8 cellular contexts compared by ENCODE assay signal in genomic region chr11:68212421-68213134, GRCh38. TPM values are rescaled to one million over a fixed set of nuclear protein-coding genes. Genes with fewer than 3 reads are reported as not detected.
DNase-seq lines count a peak whose midpoint lies in the region; ATAC-seq and TF ChIP-seq lines count a peak whose summit lies in the region.

No MANE protein-coding gene starts in this region.

- CTCF ChIA-PET in SK-N-SH (lab: Yijun Ruan, JAX): interaction anchor here (0.6 to 2.4 kb wide), 7 partner anchors 9 to 204 kb away, joined by 3 to 8 read pairs (median 4); no protein-coding TSS in a partner anchor

- WGBS in SK-N-SH (ENCODE audit: low lambda C conversion rate): 1% methylated on average over 33 of the region's 80 CpGs
- WGBS in adipose tissue, 3 donors: 0 to 1% (median 0%) methylated on average over 32 to 77 of the region's 80 CpGs
- 0 to 1% methylated on average over 55 to 80 of the region's 80 CpGs for WGBS in heart right ventricle, 2 donors

- POLR2A ChIA-PET in SK-N-SH (lab: Yijun Ruan, JAX): interaction anchor here (0.6 kb wide), 1 partner anchor 14 kb away, joined by 3 read pairs; no protein-coding TSS in a partner anchor

- no peaks in the 10 kb centered on the region; the same call in 1 of the 2 replicates for H3K27me3 ChIP-seq in SK-N-SH (ENCODE audit: insufficient read depth)
- no peaks in the 10 kb centered on the region for H3K27me3 ChIP-seq in heart right ventricle

- intact Hi-C loops in heart right ventricle (cut with DNase I) (loop anchor here in 4 of 10 donors (5.0 to 10.0 kb wide), 4 partner anchors 90 to 178 kb away; partner anchors contain the start of genes TCIRG1 (in 2 of the 4), CHKA (in 1 of the 4) and NDUFS8 (in 1 of the 4)), posterior cingulate gyrus (cut with DNase I) (loop anchor here (5.0 to 10.0 kb wide), 2 partner anchors 90 to 162 kb away; partner anchors contain the start of gene CHKA)

- TF ChIP-seq CTCF in SK-N-SH (IDR thresholded peaks at IDR 0.05): peak; percentile 20; the same call in 1 of the 2 replicates
- TF ChIP-seq CTCF in heart right ventricle (IDR thresholded peaks at IDR 0.05): peak in 7 of 9 donors; percentile 14 to 49 (median 36)

- peak overlapping the region; percentile 89 for H3K4me2 ChIP-seq in SK-N-SH

- H2AFZ ChIP-seq in SK-N-SH (ENCODE audit: low read depth): peak overlapping the region; percentile 17; the same call in 1 of the 2 replicates

- H4K20me1 ChIP-seq in SK-N-SH (ENCODE audit: insufficient read depth): peaks cover 50% of the 10 kb centered on the region

- peak overlapping the region; percentile 88 to 97 for H3K27ac ChIP-seq in SK-N-SH (ENCODE audit: low read depth in 2 of 2, low read length in 1 of 2)
- peak overlapping the region; percentile 99 for H3K27ac ChIP-seq in adipose tissue (ENCODE audit: low read depth, low read length)
- H3K27ac ChIP-seq in heart right ventricle: peak overlapping the region; percentile 94 to 100 (median 100)

- TF ChIP-seq RAD21 in SK-N-SH (IDR thresholded peaks at IDR 0.05; ENCODE audit: low read length): no peak

- DNase-seq in CMK (ENCODE audit: low read depth): peak; percentile 35
- DNase-seq in KBM-7: peak; percentile 72
- DNase-seq in SK-N-SH: peak; percentile 93
- DNase-seq in heart right ventricle: peak; percentile 74 to 75
- DNase-seq in posterior cingulate gyrus: peak; percentile 26 to 90 (median 48)

- ATAC-seq in GM19438 (IDR thresholded peaks at IDR 0.05; ENCODE audit: low read depth, unreplicated experiment): peak; percentile 53
- peak; percentile 20 to 67 (median 58) for ATAC-seq in heart right ventricle
- ATAC-seq in GM18858 (IDR thresholded peaks at IDR 0.05; ENCODE audit: unreplicated experiment): no peak

- H3K36me3 ChIP-seq in SK-N-SH (replicated peaks in 1 of 2; ENCODE audit: control insufficient read depth in 1 of 2, insufficient read depth in 2 of 2, low read length in 1 of 2) (no peaks in the 10 kb centered on the region), heart right ventricle (no peaks in the 10 kb centered on the region)

- peaks cover 51% of the 10 kb centered on the region for H3K79me2 ChIP-seq in SK-N-SH (ENCODE audit: insufficient read depth)

- in situ Hi-C loops in KBM-7 (cut with MboI; ENCODE audit: low pct_unique_long_range_greater_than_20kb, low sequenced_read_pairs): no loop called here

- H3K4me3 ChIP-seq in SK-N-SH (ENCODE audit: low read depth in 2 of 2, low read length in 1 of 2): peak overlapping the region; percentile 96 to 99
- peak overlapping the region; percentile 59 to 97 (median 80) for H3K4me3 ChIP-seq in heart right ventricle

- H3K4me1 ChIP-seq in SK-N-SH (ENCODE audit: control insufficient read depth in 1 of 2, insufficient read depth in 2 of 2, low read depth in 1 of 2, low read length in 1 of 2): peaks cover 11 to 27% of the 10 kb centered on the region in 2 experiments; a peak in 3 of 4 replicates
- H3K4me1 ChIP-seq in heart right ventricle: peaks cover 18 to 69% (median 54%) of the 10 kb centered on the region in 9 donors

- H3K9ac ChIP-seq in SK-N-SH: peak overlapping the region; percentile 93

- no peaks in the 10 kb centered on the region for H3K9me2 ChIP-seq in SK-N-SH

- peaks cover 9% of the 10 kb centered on the region for H3F3A ChIP-seq in SK-N-SH (replicated peaks; ENCODE audit: insufficient read depth)

- H3K9me3 ChIP-seq in SK-N-SH (no peaks in the 10 kb centered on the region), heart right ventricle (no peaks in the 10 kb centered on the region)

- TF ChIP-seq EP300 in SK-N-SH (IDR thresholded peaks at IDR 0.05; ENCODE audit: borderline replicate concordance in 1 of 2, low read depth in 1 of 2, low read length in 1 of 2): no peak

TF ChIP-seq in SK-N-SH, 30 proteins besides CTCF, POLR2A, EP300 and RAD21:
- TF ChIP-seq YY1 (IDR thresholded peaks at IDR 0.05; ENCODE audit: low read depth) (no peak), MAX (IDR thresholded peaks at IDR 0.05; ENCODE audit: low read depth) (peak; percentile 75), MXI1 (IDR thresholded peaks at IDR 0.05; ENCODE audit: low read depth, low read length) (peak; percentile 59; the same call in 1 of the 2 replicates), GATA2 (CRISPR knock-in tag; IDR thresholded peaks at IDR 0.05) (no peak), FOXM1 (IDR thresholded peaks at IDR 0.05; ENCODE audit: low read depth) (no peak), IRF3 (IDR thresholded peaks at IDR 0.05; ENCODE audit: low read depth, low read length) (no peak), NRF1 (IDR thresholded peaks at IDR 0.05; ENCODE audit: low read depth, low read length) (no peak), RXRA (IDR thresholded peaks at IDR 0.05; ENCODE audit: borderline replicate concordance, low read depth) (no peak), SIN3A (IDR thresholded peaks at IDR 0.05; ENCODE audit: borderline replicate concordance, low read depth, low read length) (peak; percentile 78), PBX3 (IDR thresholded peaks at IDR 0.05) (no peak), RFX5 (IDR thresholded peaks at IDR 0.05; ENCODE audit: low read length) (no peak), MEF2A (IDR thresholded peaks at IDR 0.05; ENCODE audit: borderline replicate concordance, low read depth) (no peak), POLR2AphosphoS5 (IDR thresholded peaks at IDR 0.05; ENCODE audit: low read depth, low read length) (no peak), FOSL2 (IDR thresholded peaks at IDR 0.05; ENCODE audit: borderline replicate concordance, low read depth) (no peak), CHD2 (IDR thresholded peaks at IDR 0.05; ENCODE audit: low read length, partially characterized antibody) (no peak), EZH2phosphoT487 (IDR thresholded peaks at IDR 0.05; ENCODE audit: borderline replicate concordance, low read depth) (no peak), USF2 (IDR thresholded peaks at IDR 0.05; ENCODE audit: borderline replicate concordance, low read depth, low read length) (no peak), SMC3 (IDR thresholded peaks at IDR 0.05; ENCODE audit: low read depth, low read length) (no peak), USF1 (IDR thresholded peaks at IDR 0.05; ENCODE audit: borderline replicate concordance, low read depth) (no peak), GABPA (IDR thresholded peaks at IDR 0.05; ENCODE audit: low read depth) (no peak)

RNA-seq across cellular contexts. Expression of gene KMT5B, which starts 0.5 kb away (rescaled TPM):
- polyA plus RNA-seq in SK-N-SH (2012; rRNA removed) (8.4 and 10.4 TPM in 2 replicates), adipose tissue (10 to 100 TPM; 10.6 to 19.2 (median 16.8) TPM), heart right ventricle (10 to 100 TPM; 10.5 to 25.0 TPM)
- polyA plus RNA-seq in SK-N-SH (2012; cell fraction: cytosol; rRNA removed): 10.5 and 11.5 TPM in 2 replicates
- polyA plus RNA-seq in SK-N-SH (2012; cell fraction: nucleus; rRNA removed): 18.0 and 20.8 TPM in 2 replicates
- total RNA-seq in heart right ventricle: 10 to 100 TPM; 26.2 to 37.1 (median 30.5) TPM

RNA-seq across cellular contexts. Expression of gene C11orf24, which starts 59.2 kb away (rescaled TPM):
- polyA plus RNA-seq in SK-N-SH (2012; rRNA removed): 50.9 and 52.1 TPM in 2 replicates
- 29.9 and 37.6 TPM in 2 replicates for polyA plus RNA-seq in SK-N-SH (2012; cell fraction: cytosol; rRNA removed)
- polyA plus RNA-seq in SK-N-SH (2012; cell fraction: nucleus; rRNA removed): 37.7 and 41.7 TPM in 2 replicates
- polyA plus RNA-seq in adipose tissue: 10 to 100 TPM; 14.4 to 23.4 (median 16.8) TPM
- total RNA-seq in heart right ventricle: 10 to 100 TPM; 14.9 to 45.6 (median 28.1) TPM
- 10 to 100 TPM; 54.2 to 62.2 TPM for polyA plus RNA-seq in heart right ventricle

Comparison
In these comparisons a context has a peak if more than half of its experiments do, and no peak if none do; other contexts are left out.
1. DNase-seq: peak in every context shown above with its lines; median percentile 93 in SK-N-SH; 74 in heart right ventricle; 72 in KBM-7; 48 in posterior cingulate gyrus; 35 in CMK.